In the genomic region with DNA sequence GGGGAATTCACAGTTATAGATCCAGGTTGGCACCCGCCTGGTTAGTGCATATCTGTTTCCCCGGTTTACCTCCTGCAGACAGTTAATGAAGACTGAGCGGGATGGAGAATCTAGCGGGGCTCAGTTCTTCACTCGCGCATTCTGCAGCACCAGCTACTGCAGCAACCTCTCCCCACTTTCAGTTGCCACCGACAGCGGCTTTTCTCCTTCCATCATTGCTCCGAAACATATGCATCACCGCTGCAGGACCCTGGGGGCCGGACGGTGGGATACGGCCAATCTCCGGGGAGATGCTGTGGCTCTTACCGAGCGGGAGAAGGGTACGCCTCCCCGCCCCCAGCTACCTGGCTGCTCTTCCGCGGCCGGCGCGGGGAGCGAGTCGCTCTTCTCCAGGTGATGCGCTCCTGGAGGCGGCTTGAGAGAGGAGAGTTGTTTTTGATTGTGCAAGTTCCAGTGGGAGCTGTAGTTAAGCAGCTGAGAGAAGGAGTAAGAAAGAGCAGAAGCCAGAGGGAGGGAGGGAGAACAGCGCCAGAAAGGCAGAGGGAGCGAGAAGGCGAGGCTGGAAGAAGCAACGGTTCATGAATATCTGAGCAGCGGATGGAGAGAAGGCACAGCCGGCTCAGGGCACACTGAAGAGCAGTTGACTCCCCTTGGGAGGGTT, we compare ENCODE assay signal across 1 cellular context.
A peak's percentile ranks its signal among the peaks of the same experiment; 100 is the strongest.
TF ChIP-seq lines count a peak whose summit lies in the region.

TSS of gene SGK1 (minus strand) at position 642 of the 661 bp plus-strand sequence. CDS start 652 bp downstream, outside the sequence.

TF ChIP-seq in HEK293, 187 proteins besides CTCF, POLR2A, EP300 and RAD21 (continued from another document and continues in another):
- TF ChIP-seq GLI4 (tag by site-specific recombination; IDR thresholded peaks at IDR 0.05) (no peak), OSR2 (tag by site-specific recombination; IDR thresholded peaks at IDR 0.05) (0 out of 2 replicates have a peak, but pooled peaks have one; percentile 47), ZEB2 (tag by site-specific recombination; IDR thresholded peaks at IDR 0.05) (peak; percentile 79), PBX3 (CRISPR knock-in tag; IDR thresholded peaks at IDR 0.05) (no peak), GLIS2 (tag by site-specific recombination; IDR thresholded peaks at IDR 0.05) (peak; percentile 52; the same call in 1 of the 2 replicates), ZNF521 (tag by site-specific recombination; IDR thresholded peaks at IDR 0.05) (no peak), ZFHX2 (tag by site-specific recombination; conservative IDR thresholded peaks at IDR 0.05) (0 out of 2 replicates have a peak, but pooled peaks have one; percentile 6), GLIS1 (tag by site-specific recombination; IDR thresholded peaks at IDR 0.05) (peak; percentile 42), ZNF549 (tag by site-specific recombination; IDR thresholded peaks at IDR 0.05) (no peak), KLF9 (tag by site-specific recombination; IDR thresholded peaks at IDR 0.05; ENCODE audit: low read depth) (no peak), SP7 (tag by site-specific recombination; IDR thresholded peaks at IDR 0.05) (peak; percentile 26; the same call in 1 of the 2 replicates), ZNF146 (tag by site-specific recombination; IDR thresholded peaks at IDR 0.05) (no peak), ZNF658 (tag by site-specific recombination; IDR thresholded peaks at IDR 0.05) (no peak), ZNF560 (tag by site-specific recombination; IDR thresholded peaks at IDR 0.05; ENCODE audit: borderline replicate concordance) (no peak), ZNF510 (tag by site-specific recombination; IDR thresholded peaks at IDR 0.05; ENCODE audit: insufficient replicate concordance) (no peak), ZNF341 (tag by site-specific recombination; IDR thresholded peaks at IDR 0.05; ENCODE audit: low read depth) (peak; percentile 100), INSM2 (tag by site-specific recombination; IDR thresholded peaks at IDR 0.05) (no peak), PRDM4 (tag by site-specific recombination; IDR thresholded peaks at IDR 0.05) (no peak), ZNF394 (tag by site-specific recombination; IDR thresholded peaks at IDR 0.05; ENCODE audit: borderline replicate concordance) (peak; percentile 49; the same call in 1 of the 2 replicates), AEBP2 (tag by site-specific recombination; IDR thresholded peaks at IDR 0.05; ENCODE audit: borderline replicate concordance) (no peak), PRDM1 (tag by site-specific recombination; IDR thresholded peaks at IDR 0.05) (peak; percentile 85), ZNF266 (tag by site-specific recombination; IDR thresholded peaks at IDR 0.05; ENCODE audit: low read depth) (no peak), ZNF830 (tag by site-specific recombination; IDR thresholded peaks at IDR 0.05; ENCODE audit: low read depth) (no peak), ZBTB26 (tag by site-specific recombination; optimal IDR thresholded peaks at IDR 0.05) (peak; percentile 24), GFI1B (tag by site-specific recombination; IDR thresholded peaks at IDR 0.05) (no peak), ZNF776 (tag by site-specific recombination; IDR thresholded peaks at IDR 0.05; ENCODE audit: borderline replicate concordance) (no peak), SCRT2 (tag by site-specific recombination; IDR thresholded peaks at IDR 0.05) (no peak), ZNF792 (tag by site-specific recombination; IDR thresholded peaks at IDR 0.05) (no peak), ZNF2 (tag by site-specific recombination; IDR thresholded peaks at IDR 0.05) (peak; percentile 64; the same call in 1 of the 2 replicates), ZSCAN16 (tag by site-specific recombination; IDR thresholded peaks at IDR 0.05) (no peak), ZNF488 (tag by site-specific recombination; IDR thresholded peaks at IDR 0.05) (no peak), ZNF600 (tag by site-specific recombination; IDR thresholded peaks at IDR 0.05) (peak; percentile 83), GLI2 (tag by site-specific recombination; IDR thresholded peaks at IDR 0.05; ENCODE audit: borderline replicate concordance, low read depth) (no peak), ZBTB6 (tag by site-specific recombination; IDR thresholded peaks at IDR 0.05) (no peak), ZNF366 (tag by site-specific recombination; conservative IDR thresholded peaks at IDR 0.05) (peak; percentile 71), ZBTB17 (tag by site-specific recombination; IDR thresholded peaks at IDR 0.05) (peak; percentile 93), SETDB1 (IDR thresholded peaks at IDR 0.05; ENCODE audit: insufficient read length, low read length) (no peak), ZNF26 (tag by site-specific recombination; IDR thresholded peaks at IDR 0.05) (no peak), ZFP69B (tag by site-specific recombination; IDR thresholded peaks at IDR 0.05) (no peak), ZNF529 (tag by site-specific recombination; IDR thresholded peaks at IDR 0.05; ENCODE audit: insufficient replicate concordance) (no peak)
- TF ChIP-seq, protein P1, sequence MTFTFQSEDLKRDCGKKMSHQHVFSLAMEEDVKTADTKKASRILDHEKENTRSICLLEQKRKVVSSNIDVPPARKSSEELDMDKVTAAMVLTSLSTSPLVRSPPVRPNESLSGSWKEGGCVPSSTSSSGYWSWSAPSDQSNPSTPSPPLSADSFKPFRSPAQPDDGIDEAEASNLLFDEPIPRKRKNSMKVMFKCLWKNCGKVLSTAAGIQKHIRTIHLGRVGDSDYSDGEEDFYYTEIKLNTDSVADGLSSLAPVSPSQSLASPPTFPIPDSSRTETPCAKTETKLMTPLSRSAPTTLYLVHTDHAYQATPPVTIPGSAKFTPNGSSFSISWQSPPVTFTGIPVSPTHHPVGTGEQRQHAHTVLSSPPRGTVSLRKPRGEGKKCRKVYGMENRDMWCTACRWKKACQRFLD (tag by site-specific recombination; IDR thresholded peaks at IDR 0.05) = no peak
- TF ChIP-seq, protein P2, sequence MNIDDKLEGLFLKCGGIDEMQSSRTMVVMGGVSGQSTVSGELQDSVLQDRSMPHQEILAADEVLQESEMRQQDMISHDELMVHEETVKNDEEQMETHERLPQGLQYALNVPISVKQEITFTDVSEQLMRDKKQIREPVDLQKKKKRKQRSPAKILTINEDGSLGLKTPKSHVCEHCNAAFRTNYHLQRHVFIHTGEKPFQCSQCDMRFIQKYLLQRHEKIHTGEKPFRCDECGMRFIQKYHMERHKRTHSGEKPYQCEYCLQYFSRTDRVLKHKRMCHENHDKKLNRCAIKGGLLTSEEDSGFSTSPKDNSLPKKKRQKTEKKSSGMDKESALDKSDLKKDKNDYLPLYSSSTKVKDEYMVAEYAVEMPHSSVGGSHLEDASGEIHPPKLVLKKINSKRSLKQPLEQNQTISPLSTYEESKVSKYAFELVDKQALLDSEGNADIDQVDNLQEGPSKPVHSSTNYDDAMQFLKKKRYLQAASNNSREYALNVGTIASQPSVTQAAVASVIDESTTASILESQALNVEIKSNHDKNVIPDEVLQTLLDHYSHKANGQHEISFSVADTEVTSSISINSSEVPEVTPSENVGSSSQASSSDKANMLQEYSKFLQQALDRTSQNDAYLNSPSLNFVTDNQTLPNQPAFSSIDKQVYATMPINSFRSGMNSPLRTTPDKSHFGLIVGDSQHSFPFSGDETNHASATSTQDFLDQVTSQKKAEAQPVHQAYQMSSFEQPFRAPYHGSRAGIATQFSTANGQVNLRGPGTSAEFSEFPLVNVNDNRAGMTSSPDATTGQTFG (tag by site-specific recombination; IDR thresholded peaks at IDR 0.05; ENCODE audit: borderline replicate concordance) = no peak
- TF ChIP-seq, protein P3, sequence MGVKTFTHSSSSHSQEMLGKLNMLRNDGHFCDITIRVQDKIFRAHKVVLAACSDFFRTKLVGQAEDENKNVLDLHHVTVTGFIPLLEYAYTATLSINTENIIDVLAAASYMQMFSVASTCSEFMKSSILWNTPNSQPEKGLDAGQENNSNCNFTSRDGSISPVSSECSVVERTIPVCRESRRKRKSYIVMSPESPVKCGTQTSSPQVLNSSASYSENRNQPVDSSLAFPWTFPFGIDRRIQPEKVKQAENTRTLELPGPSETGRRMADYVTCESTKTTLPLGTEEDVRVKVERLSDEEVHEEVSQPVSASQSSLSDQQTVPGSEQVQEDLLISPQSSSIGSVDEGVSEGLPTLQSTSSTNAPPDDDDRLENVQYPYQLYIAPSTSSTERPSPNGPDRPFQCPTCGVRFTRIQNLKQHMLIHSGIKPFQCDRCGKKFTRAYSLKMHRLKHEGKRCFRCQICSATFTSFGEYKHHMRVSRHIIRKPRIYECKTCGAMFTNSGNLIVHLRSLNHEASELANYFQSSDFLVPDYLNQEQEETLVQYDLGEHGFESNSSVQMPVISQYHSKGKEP (tag by site-specific recombination; IDR thresholded peaks at IDR 0.05) = 0 out of 2 replicates have a peak, but pooled peaks have one; percentile 19
